1 cellular context compared by ENCODE assay signal in genomic region chr6:35087361-35088280, GRCh38.
TF ChIP-seq lines count a peak whose summit lies in the region.

No MANE protein-coding gene starts in this region.

TF ChIP-seq in IMR-90, 13 proteins besides CTCF, POLR2A, EP300 and RAD21 (continued from another document):
- TF ChIP-seq NFE2L2 (IDR thresholded peaks at IDR 0.05; ENCODE audit: low read depth, low read length) (no peak), USF2 (IDR thresholded peaks at IDR 0.05; ENCODE audit: low read depth, low read length) (no peak), BHLHE40 (IDR thresholded peaks at IDR 0.05; ENCODE audit: low read depth, low read length) (no peak), RCOR1 (IDR thresholded peaks at IDR 0.05; ENCODE audit: insufficient replicate concordance, low read length) (no peak), FOS (IDR thresholded peaks at IDR 0.05; ENCODE audit: low read depth, low read length) (no peak)
